8 cellular contexts compared by ENCODE assay signal in genomic region chr11:66639066-66639813, GRCh38. TPM values are rescaled to one million over a fixed set of nuclear protein-coding genes. Genes with fewer than 3 reads are reported as not detected.
DNase-seq lines count a peak whose midpoint lies in the region; TF ChIP-seq lines count a peak whose summit lies in the region.

No MANE protein-coding gene starts in this region.

- H3K36me3 Mint-ChIP-seq in brain = peaks cover 63% of the 10 kb centered on the region

- DNase-seq in SHP77 treated with DMSO at 0.1 percent for 48 hours (lab: John Stamatoyannopoulos, UW) = peak; percentile 13
- no peak for DNase-seq in SHP77 (lab: John Stamatoyannopoulos, UW)
- DNase-seq in NCI-H774 (lab: John Stamatoyannopoulos, UW) = peak; percentile 40
- peak; percentile 46 for DNase-seq in kidney tubule cell (ENCODE audit: low spot score)
- peak; percentile 28 for DNase-seq in stimulated activated naive CD4-positive, alpha-beta T cell treated with Interleukin-2 at 50 U/mL for 16 hours (lab: John Stamatoyannopoulos, UW)
- no peak for DNase-seq in occipital lobe (lab: John Stamatoyannopoulos, UW)
- DNase-seq in mucosa of gallbladder (ENCODE audit: low spot score) = no peak

- TF ChIP-seq CTCF in brain (conservative IDR thresholded peaks at IDR 0.05) = no peak

- peaks cover 18% of the 10 kb centered on the region for H3K27me3 Mint-ChIP-seq in brain

- H3K4me3 Mint-ChIP-seq in brain = peak overlapping the region; percentile 87 to 98 (median 95)

- H3K9me3 Mint-ChIP-seq in brain = no peaks in the 10 kb centered on the region

- H3K4me1 Mint-ChIP-seq in brain = peaks cover 74% of the 10 kb centered on the region

- peak overlapping the region; percentile 97 to 99 (median 99) for H3K27ac Mint-ChIP-seq in brain

RNA-seq across cellular contexts. Expression of gene RBM4, which starts 0.7 kb away (rescaled TPM):
- 208 TPM for polyA plus RNA-seq in brain (ENCODE audit: insufficient read depth, low read depth, low replicate concordance)
- total RNA-seq in occipital lobe (133 TPM), mucosa of gallbladder (119 TPM)

RNA-seq across cellular contexts. Expression of gene RBM14, which starts 22.8 kb away (rescaled TPM):
- 70.7 TPM for polyA plus RNA-seq in brain (ENCODE audit: insufficient read depth, low read depth, low replicate concordance)
- 31.8 TPM for total RNA-seq in occipital lobe
- 84.5 TPM for total RNA-seq in mucosa of gallbladder

RNA-seq across cellular contexts. Expression of gene RBM4B, which starts 38.4 kb away (rescaled TPM):
- polyA plus RNA-seq in brain (ENCODE audit: insufficient read depth, low read depth, low replicate concordance) = 40.5 TPM
- total RNA-seq in occipital lobe = 94.5 TPM
- total RNA-seq in mucosa of gallbladder = 21.9 TPM

RNA-seq across cellular contexts. Expression of gene CCS, which starts 46.3 kb away (rescaled TPM):
- polyA plus RNA-seq in brain (ENCODE audit: insufficient read depth, low read depth, low replicate concordance) = 37.9 TPM
- total RNA-seq in occipital lobe = 22.0 TPM
- 64.9 TPM for total RNA-seq in mucosa of gallbladder

RNA-seq across cellular contexts. Expression of gene CCDC87, which starts 46.4 kb away (rescaled TPM):
- polyA plus RNA-seq in brain (ENCODE audit: insufficient read depth, low read depth, low replicate concordance) = 1.2 TPM
- total RNA-seq in occipital lobe (0.62 TPM), mucosa of gallbladder (1.0 TPM)

Comparison
In these comparisons a context has a peak if more than half of its experiments do, and no peak if none do; other contexts are left out.
1. DNase-seq: peak in SHP77 treated with DMSO at 0.1 percent for 48 hours (single experiment), NCI-H774 (single experiment), kidney tubule cell (single experiment) and stimulated activated naive CD4-positive, alpha-beta T cell treated with Interleukin-2 at 50 U/mL for 16 hours (single experiment); none in SHP77 (0 of 2), occipital lobe (single experiment) and mucosa of gallbladder (single experiment).